In genomic region chr20:9663423-9663822, GRCh38 we compare ENCODE assay signal across 30 cellular contexts.
"Had no signal": no experiment of that assay in that cellular context is flagged by ENCODE, and none has a peak within 500 bp of the region (broad histone marks: within the 10 kb centered on the region; RNA-seq: fewer than 3 reads in every experiment).

No MANE protein-coding gene starts in this region.

- FAIRE-seq: bronchial epithelial cell, TTC549 had no signal

- ATAC-seq: activated CD8-positive, alpha-beta T cell treated with anti-CD3 and anti-CD28 coated beads for 36 hours; activated naive CD8-positive, alpha-beta T cell treated with anti-CD3 and anti-CD28 coated beads, Interleukin-2, amount 50 U/mL, for 24 hours; activated T-cell treated with anti-CD3 and anti-CD28 coated beads, Interleukin-2, amount 50 U/mL, for 4 hours; activated T-cell treated with anti-CD3 and anti-CD28 coated beads, Interleukin-2, amount 50 U/mL, for 72 hours; activated T-helper 17 cell treated with anti-CD3 and anti-CD28 coated beads, Interleukin-2, amount 50 U/mL, for 72 hours had no signal

- H3K27me3 ChIP-seq: ascending aorta, cardiac muscle cell had no signal

- H3K9me3 ChIP-seq: ascending aorta had no signal

- H3K27ac ChIP-seq: ascending aorta, cardiac muscle cell, VCaP had no signal

- DNase-seq: activated B cell treated with CpG ODN at 0.5 μM for 24 hours; activated CD4-positive, alpha-beta memory T cell treated with anti-CD3 and anti-CD28 coated beads for 36 hours; activated CD4-positive, alpha-beta T cell treated with anti-CD3 and anti-CD28 coated beads for 4 hours; activated CD4-positive, alpha-beta T cell treated with anti-CD3 and anti-CD28 coated beads, Interleukin-2, amount 10 ng/mL, durations not matched to agents 24 days and 14 days; activated CD4-positive, alpha-beta T cell treated with anti-CD3 and anti-CD28 coated beads, Interleukin-2, amount 50 U/mL, for 1 hour; activated CD4-positive, alpha-beta T cell treated with anti-CD3 and anti-CD28 coated beads, Interleukin-2, amount 50 U/mL, for 4 hours; activated CD4-positive, CD25-positive, alpha-beta regulatory T cell treated with anti-CD3 and anti-CD28 coated beads, Interleukin-2, amount 50 U/mL, for 72 hours; activated CD8-positive, alpha-beta memory T cell treated with anti-CD3 and anti-CD28 coated beads, Interleukin-2, amount 50 U/mL, for 4 hours; activated CD8-positive, alpha-beta T cell treated with anti-CD3 and anti-CD28 coated beads for 36 hours; activated effector memory CD4-positive, alpha-beta T cell treated with anti-CD3 and anti-CD28 coated beads, Interleukin-2, amount 50 U/mL, for 16 hours; activated naive CD4-positive, alpha-beta T cell treated with anti-CD3 and anti-CD28 coated beads, Interleukin-2, amount 10 ng/mL, durations not matched to agents 7 days and 5 days; activated naive CD4-positive, alpha-beta T cell treated with Interleukin-2 at 50 U/mL for 16 hours; activated naive CD8-positive, alpha-beta T cell treated with anti-CD3 and anti-CD28 coated beads, Interleukin-2, amount 10 ng/mL, durations not matched to agents 7 days and 5 days; activated naive CD8-positive, alpha-beta T cell treated with anti-CD3 and anti-CD28 coated beads, Interleukin-2, amount 50 U/mL, for 24 hours; activated T-cell treated with anti-CD3 and anti-CD28 coated beads for 4 hours; activated T-cell treated with anti-CD3 and anti-CD28 coated beads, Interleukin-2, amount 50 U/mL, for 1 hour; activated T-cell treated with anti-CD3 and anti-CD28 coated beads, Interleukin-2, amount 50 U/mL, for 4 hours; activated T-cell treated with anti-CD3 and anti-CD28 coated beads, Interleukin-2, amount 50 U/mL, for 72 hours; amygdala; anterior cingulate cortex; caudate nucleus; cerebellar nuclear complex; T-helper 2 cell; T-helper 9 cell had no signal

- H3K4me3 ChIP-seq: ascending aorta, cardiac muscle cell had no signal

- H3K36me3 ChIP-seq: ascending aorta, cardiac muscle cell had no signal

- H3K4me1 ChIP-seq: ascending aorta had no signal
